In genomic region chr22:19062139-19062789, GRCh38 we compare ENCODE assay signal across 23 cellular contexts. TPM values are rescaled to one million over a fixed set of nuclear protein-coding genes. Genes with fewer than 3 reads are reported as not detected.
DNase-seq lines count a peak whose midpoint lies in the region; ATAC-seq, FAIRE-seq and TF ChIP-seq lines count a peak whose summit lies in the region.
"Had no signal": no experiment of that assay in that cellular context is flagged by ENCODE, and none has a peak within 500 bp of the region (broad histone marks: within the 10 kb centered on the region; RNA-seq: fewer than 3 reads in every experiment).

No MANE protein-coding gene starts in this region.

- no peak for FAIRE-seq in pancreas (lab: Jason Lieb, UNC)
- FAIRE-seq: keratinocyte had no signal

- H3K36me3 ChIP-seq in IMR-90 (ENCODE audit: control insufficient read depth, insufficient read depth, low read length) (peaks cover 22% of the 10 kb centered on the region; the same call in 1 of the 2 replicates), pancreas (peaks cover 0 to 33% (median 11%) of the 10 kb centered on the region in 3 donors), gastroesophageal sphincter (peaks cover 0 to 100% of the 10 kb centered on the region in 2 donors)

- in situ Hi-C loops in IMR-90 (cut with MboI; ENCODE audit: low sequenced_read_pairs) = no loop called here

- H3K56ac ChIP-seq in IMR-90 (ENCODE audit: extremely low read depth, insufficient read depth, low read length) = no peak overlapping the region

- no peak overlapping the region for H3K4me2 ChIP-seq in IMR-90 (ENCODE audit: low read depth, low read length)

- no peaks in the 10 kb centered on the region for H3K27me3 ChIP-seq in IMR-90 (ENCODE audit: control insufficient read depth, insufficient read depth, low read length)
- H3K27me3 ChIP-seq in pancreas = no peaks in the 10 kb centered on the region
- no peaks in the 10 kb centered on the region for H3K27me3 ChIP-seq in gastroesophageal sphincter
- H3K27me3 ChIP-seq: brain microvascular endothelial cell, tibial artery had no signal

- intact Hi-C loops in IMR-90 (cut with micrococcal nuclease) = loop anchor here (5.0 kb wide), 1 partner anchor 60 kb away; the partner anchor contains the start of gene DGCR2
- intact Hi-C loops in pancreas (cut with DNase I) = no loop called here

- ATAC-seq in IMR-90 (ENCODE audit: low read depth) (peak; percentile 35; the same call in 1 of the 2 replicates), pancreas (peak; percentile 46 to 78 (median 60)), esophagus mucosa (no peak), gastroesophageal sphincter (no peak)
- ATAC-seq: activated naive CD4-positive, alpha-beta T cell treated with anti-CD3 and anti-CD28 coated beads, Interleukin-2, amount 50 U/mL, for 72 hours; stimulated activated memory B cell treated with anti-CD40 and anti-IgM and Interleukin-4, amounts not matched to agents 10 μg/mL and 1 μg/mL and 100 μg/mL, for 72 hours had no signal

- H2BK120ac ChIP-seq in IMR-90 (ENCODE audit: low read depth, low read length) = no peak overlapping the region

- H2BK5ac ChIP-seq in IMR-90 (ENCODE audit: low read depth, low read length, poor library complexity, severe bottlenecking) = no peak overlapping the region

- CTCF ChIA-PET in IMR-90 (lab: Yijun Ruan, JAX) = interaction anchor here (1.0 kb wide), 1 partner anchor 12 kb away, joined by 3 read pairs; no protein-coding TSS in a partner anchor

- no peak for TF ChIP-seq EP300 in gastroesophageal sphincter (IDR thresholded peaks at IDR 0.05)

- H3K79me1 ChIP-seq in IMR-90 (ENCODE audit: low read depth in 1 of 2, low read length in 2 of 2) = peaks cover 0 to 23% of the 10 kb centered on the region in 2 experiments; a peak in 2 of 4 replicates

- POLR2A ChIA-PET in IMR-90 (lab: Charles Lee; ENCODE audit: unreplicated experiment) = no interaction called here

- no peak overlapping the region for H4K91ac ChIP-seq in IMR-90 (ENCODE audit: insufficient read depth, low read depth, low read length)

- H2BK20ac ChIP-seq in IMR-90 (ENCODE audit: low read depth, low read length) = no peak overlapping the region

- BruUV-seq in IMR-90 (replicated peaks; lab: Mats Ljungman, UMichigan) = no TSS peak

- H2AFZ ChIP-seq in IMR-90 (replicated peaks; ENCODE audit: low read length, poor library complexity) = no peak overlapping the region

- DNase-seq in ELR (ENCODE audit: low read depth) (peak; percentile 38), IMR-90 (peak; percentile 23), dermis blood vessel endothelial cell (peak; percentile 47), pancreas (peak in 4 of 6 donors; percentile 53 to 71 (median 61))
- DNase-seq in stimulated activated CD4-positive, alpha-beta T cell treated with anti-CD3 and anti-CD28 coated beads, Interleukin-2, amount 100 ng/mL, for 48 hours = no peak
- DNase-seq: activated CD4-positive, alpha-beta T cell treated with anti-CD3 and anti-CD28 coated beads, Interleukin-2, amount 10 ng/mL, durations not matched to agents 24 days and 14 days; activated T-cell treated with anti-CD3 and anti-CD28 coated beads, Interleukin-2, amount 50 U/mL, for 24 hours; brain microvascular endothelial cell; EL; foreskin melanocyte; hypothalamus; Kasumi-1; mesendoderm; NCI-H1105; NCI-H2107; NCI-H510A treated with DMSO at 0.1 percent for 48 hours; SW 1271; tibial artery had no signal

- no peak overlapping the region for H3K9ac ChIP-seq in IMR-90 (ENCODE audit: low read depth, low read length)

- H4K20me1 ChIP-seq in IMR-90 (ENCODE audit: insufficient read depth, low read length) = peaks cover 43% of the 10 kb centered on the region

- no peak overlapping the region for H3K18ac ChIP-seq in IMR-90 (ENCODE audit: low read depth, low read length)

- no peak overlapping the region for H3K27ac ChIP-seq in IMR-90 (ENCODE audit: insufficient read depth, low read length)
- H3K27ac ChIP-seq in pancreas = no peak overlapping the region
- H3K27ac ChIP-seq in gastroesophageal sphincter = no peak overlapping the region
- H3K27ac ChIP-seq: brain microvascular endothelial cell, tibial artery had no signal

- no peaks in the 10 kb centered on the region for H3K9me3 ChIP-seq in IMR-90 (ENCODE audit: control insufficient read depth, insufficient read depth, low read length)
- no peaks in the 10 kb centered on the region for H3K9me3 ChIP-seq in pancreas
- no peaks in the 10 kb centered on the region for H3K9me3 ChIP-seq in gastroesophageal sphincter
- H3K9me3 ChIP-seq: tibial artery had no signal

- TF ChIP-seq POLR2A in IMR-90 (IDR thresholded peaks at IDR 0.05; ENCODE audit: low read depth, low read length) (no peak), gastroesophageal sphincter (IDR thresholded peaks at IDR 0.05) (no peak)

- H4K8ac ChIP-seq in IMR-90 (ENCODE audit: low read depth in 2 of 2, low read length in 2 of 2) = no peak overlapping the region

- H2AK5ac ChIP-seq in IMR-90 (ENCODE audit: low read depth, low read length) = no peak overlapping the region

- peaks cover 21% of the 10 kb centered on the region for H3K4me1 ChIP-seq in IMR-90 (ENCODE audit: control insufficient read depth, insufficient read depth, low read length)
- H3K4me1 ChIP-seq in pancreas = peaks cover 0 to 8% (median 0%) of the 10 kb centered on the region in 3 donors
- H3K4me1 ChIP-seq in gastroesophageal sphincter = no peaks in the 10 kb centered on the region
- H3K4me1 ChIP-seq: tibial artery had no signal

- H2AK9ac ChIP-seq in IMR-90 (replicated peaks; ENCODE audit: low read depth, low read length, poor library complexity) = no peak overlapping the region

- H3K14ac ChIP-seq in IMR-90 (replicated peaks; ENCODE audit: low read depth, low read length) = no peak overlapping the region

- peaks cover 15% of the 10 kb centered on the region for H3K9me1 ChIP-seq in IMR-90 (ENCODE audit: insufficient read depth, low read length)

- 54% methylated on average over 4 of the region's 11 CpGs; no CpG with 5 or more reads in 1 of the 2 experiments for WGBS in IMR-90 (ENCODE audit: extremely low coverage in 2 of 2, insufficient read length in 1 of 2), 2 experiments
- 41 to 50% methylated on average over 11 of the region's 11 CpGs for WGBS in pancreas, 2 donors
- 45 to 53% methylated on average over 7 to 10 of the region's 11 CpGs for WGBS in gastroesophageal sphincter (ENCODE audit: low coverage in 1 of 2), 2 donors

- H4K5ac ChIP-seq in IMR-90 (ENCODE audit: low read depth, low read length) = no peak overlapping the region

- no peak for TF ChIP-seq RAD21 in IMR-90 (IDR thresholded peaks at IDR 0.05; ENCODE audit: low read length)

- no peak overlapping the region for H2BK15ac ChIP-seq in IMR-90 (ENCODE audit: low read depth, low read length)

- H3K23ac ChIP-seq in IMR-90 (ENCODE audit: low read depth, low read length) = no peak overlapping the region

- no peak overlapping the region for H3K4me3 ChIP-seq in IMR-90 (ENCODE audit: insufficient read depth, low read depth, low read length)
- no peak overlapping the region for H3K4me3 ChIP-seq in pancreas
- no peak overlapping the region for H3K4me3 ChIP-seq in gastroesophageal sphincter
- H3K4me3 ChIP-seq: tibial artery had no signal

- TF ChIP-seq CTCF in IMR-90 (conservative IDR thresholded peaks at IDR 0.05; ENCODE audit: low read depth, low read length) = no peak
- no peak for TF ChIP-seq CTCF in pancreas (IDR thresholded peaks at IDR 0.05)
- no peak for TF ChIP-seq CTCF in gastroesophageal sphincter (IDR thresholded peaks at IDR 0.05)

- dilution Hi-C loops in IMR-90 (cut with HindIII; ENCODE audit: low sequenced_read_pairs, unreplicated experiment) = no loop called here

- no peak overlapping the region for H3K4ac ChIP-seq in IMR-90 (ENCODE audit: low read depth, low read length)

TF ChIP-seq in IMR-90, 13 proteins besides CTCF, POLR2A, EP300 and RAD21:
- TF ChIP-seq CEBPB (IDR thresholded peaks at IDR 0.05; ENCODE audit: low read depth, low read length) (no peak), ELK1 (IDR thresholded peaks at IDR 0.05; ENCODE audit: borderline replicate concordance, low read depth, low read length) (no peak), USF2 (IDR thresholded peaks at IDR 0.05; ENCODE audit: low read depth, low read length) (no peak), RCOR1 (IDR thresholded peaks at IDR 0.05; ENCODE audit: insufficient replicate concordance, low read length) (no peak), RFX5 (IDR thresholded peaks at IDR 0.05; ENCODE audit: low read depth, low read length) (no peak), NFE2L2 (IDR thresholded peaks at IDR 0.05; ENCODE audit: low read depth, low read length) (no peak), FOS (IDR thresholded peaks at IDR 0.05; ENCODE audit: low read depth, low read length) (no peak), MXI1 (IDR thresholded peaks at IDR 0.05; ENCODE audit: borderline replicate concordance, low read depth, low read length) (no peak), MAFK (IDR thresholded peaks at IDR 0.05; ENCODE audit: low read depth, low read length) (no peak), CHD1 (IDR thresholded peaks at IDR 0.05; ENCODE audit: low read depth, low read length) (no peak), SMC3 (IDR thresholded peaks at IDR 0.05; ENCODE audit: low read depth, low read length) (no peak), MAZ (IDR thresholded peaks at IDR 0.05; ENCODE audit: borderline replicate concordance, low read depth, low read length) (no peak), BHLHE40 (IDR thresholded peaks at IDR 0.05; ENCODE audit: low read depth, low read length) (no peak)

RNA-seq across cellular contexts. Expression of gene DGCR2, which starts 59.9 kb away (rescaled TPM):
- total RNA-seq in IMR-90 (2012; rRNA removed) (17.2 and 18.6 TPM in 2 replicates), dermis blood vessel endothelial cell (56.2 and 71.2 TPM in 2 replicates), pancreas (10 to 100 TPM; 24.3 to 41.5 (median 34.7) TPM), esophagus mucosa (46.6 TPM), gastroesophageal sphincter (10 to 100 TPM; 44.1 to 76.5 (median 56.3) TPM)
- polyA plus RNA-seq in IMR-90 (2012; rRNA removed) (33.5 and 35.4 TPM in 2 replicates), pancreas (10 to 100 TPM; 26.7 to 28.7 TPM)
- 29.9 and 40.0 TPM in 2 replicates for polyA plus RNA-seq in IMR-90 (2012; cell fraction: cytosol; rRNA removed)
- 21.0 and 41.5 TPM in 2 replicates for polyA plus RNA-seq in IMR-90 (2012; cell fraction: nucleus; rRNA removed; ENCODE audit: low replicate concordance)

Comparison
In these comparisons a context has a peak if more than half of its experiments do, and no peak if none do; other contexts are left out.
1. DNase-seq: peak in ELR (single experiment), IMR-90 (single experiment), dermis blood vessel endothelial cell (single experiment) and pancreas (4 of 6); none in stimulated activated CD4-positive, alpha-beta T cell treated with anti-CD3 and anti-CD28 coated beads, Interleukin-2, amount 100 ng/mL, for 48 hours (0 of 2).
2. ATAC-seq: peak in IMR-90 (single experiment) and pancreas (4 of 4); none in esophagus mucosa (single experiment) and gastroesophageal sphincter (single experiment).